Comparison of ENCODE assay signal across 19 cellular contexts in genomic region chr12:52061470-52062166, GRCh38. TPM values are rescaled to one million over a fixed set of nuclear protein-coding genes. Genes with fewer than 3 reads are reported as not detected.
A peak's percentile ranks its signal among the peaks of the same experiment; 100 is the strongest.
DNase-seq lines count a peak whose midpoint lies in the region; ATAC-seq and TF ChIP-seq lines count a peak whose summit lies in the region.
"Had no signal": no experiment of that assay in that cellular context is flagged by ENCODE, and none has a peak within 500 bp of the region (broad histone marks: within the 10 kb centered on the region; RNA-seq: fewer than 3 reads in every experiment).

No MANE protein-coding gene starts in this region.

- no peak overlapping the region for H3K18ac ChIP-seq in IMR-90 (ENCODE audit: low read depth, low read length)

- H4K8ac ChIP-seq in IMR-90 (ENCODE audit: low read depth in 2 of 2, low read length in 2 of 2) = no peak overlapping the region

- dilution Hi-C loops in IMR-90 (cut with HindIII; ENCODE audit: low sequenced_read_pairs, unreplicated experiment) = no loop called here

- TF ChIP-seq CTCF in IMR-90 (conservative IDR thresholded peaks at IDR 0.05; ENCODE audit: low read depth, low read length) = no peak

- no peak for TF ChIP-seq RAD21 in IMR-90 (IDR thresholded peaks at IDR 0.05; ENCODE audit: low read length)

- no peak overlapping the region for H3K4me3 ChIP-seq in IMR-90 (ENCODE audit: insufficient read depth, low read depth, low read length)
- no peak overlapping the region for H3K4me3 ChIP-seq in mesodermal cell (ENCODE audit: extremely low read depth, insufficient read depth, low read length, poor library complexity, severe bottlenecking)
- H3K4me3 ChIP-seq: PC-9, spleen had no signal

- H2BK120ac ChIP-seq in IMR-90 (ENCODE audit: low read depth, low read length) = no peak overlapping the region

- no peak overlapping the region for H4K5ac ChIP-seq in IMR-90 (ENCODE audit: low read depth, low read length)

- DNase-seq in IMR-90 = no peak
- DNase-seq in substantia nigra (lab: John Stamatoyannopoulos, UW) = peak; percentile 56 to 96 (median 87)
- DNase-seq in T-helper 2 cell = no peak
- DNase-seq in DMS53 (lab: John Stamatoyannopoulos, UW) = no peak
- DNase-seq: activated CD4-positive, alpha-beta T cell treated with anti-CD3 and anti-CD28 coated beads, Interleukin-2, amount 10 ng/mL, durations not matched to agents 24 days and 14 days; activated naive CD8-positive, alpha-beta T cell treated with anti-CD3 and anti-CD28 coated beads, Interleukin-2, amount 10 ng/mL, durations not matched to agents 7 days and 5 days; activated T-cell treated with anti-CD3 and anti-CD28 coated beads, Interleukin-2, amount 50 U/mL, for 4 hours; DND-41; NCI-H2081 treated with DMSO at 0.1 percent for 48 hours; NCI-H526; PC-9; spleen; stimulated activated naive CD4-positive, alpha-beta T cell treated with Interleukin-2 at 50 U/mL for 16 hours had no signal

- no peak overlapping the region for H3K4ac ChIP-seq in IMR-90 (ENCODE audit: low read depth, low read length)

- intact Hi-C loops in IMR-90 (cut with micrococcal nuclease) = no loop called here

- no TSS peak for BruUV-seq in IMR-90 (replicated peaks; lab: Mats Ljungman, UMichigan)

- TF ChIP-seq POLR2A in IMR-90 (IDR thresholded peaks at IDR 0.05; ENCODE audit: low read depth, low read length) = peak; percentile 28; the same call in 1 of the 2 replicates

- H3K56ac ChIP-seq in IMR-90 (ENCODE audit: extremely low read depth, insufficient read depth, low read length) = no peak overlapping the region

- H3K79me1 ChIP-seq in IMR-90 (ENCODE audit: low read depth in 1 of 2, low read length in 2 of 2) = peaks cover 0 to 7% of the 10 kb centered on the region in 2 experiments; a peak in 1 of 4 replicates

- H3K23ac ChIP-seq in IMR-90 (ENCODE audit: low read depth, low read length) = no peak overlapping the region

- H3K27ac ChIP-seq in IMR-90 (ENCODE audit: insufficient read depth, low read length) (no peak overlapping the region), cingulate gyrus (ENCODE audit: low read depth, low read length) (peak overlapping the region; percentile 94), mesodermal cell (ENCODE audit: low read depth, low read length, severe bottlenecking) (peak overlapping the region; percentile 79), substantia nigra (ENCODE audit: low read depth, low read length, poor library complexity, severe bottlenecking) (peak overlapping the region; percentile 94)
- H3K27ac ChIP-seq: C4-2B, PC-9 had no signal

- peaks cover 14% of the 10 kb centered on the region for H3K9me1 ChIP-seq in IMR-90 (ENCODE audit: insufficient read depth, low read length)

- H3K4me1 ChIP-seq in IMR-90 (ENCODE audit: control insufficient read depth, insufficient read depth, low read length) (peaks cover 24% of the 10 kb centered on the region), mesodermal cell (ENCODE audit: control insufficient read depth, insufficient read depth, low read length, poor library complexity, severe bottlenecking) (peaks cover 9% of the 10 kb centered on the region)

- POLR2A ChIA-PET in IMR-90 (lab: Charles Lee; ENCODE audit: unreplicated experiment) = no interaction called here

- H3K9me3 ChIP-seq in IMR-90 (ENCODE audit: control insufficient read depth, insufficient read depth, low read length) = no peaks in the 10 kb centered on the region
- H3K9me3 ChIP-seq in mesodermal cell (ENCODE audit: control insufficient read depth, low read length) = no peaks in the 10 kb centered on the region
- H3K9me3 ChIP-seq: SK-N-SH, spleen had no signal

- no peak overlapping the region for H3K14ac ChIP-seq in IMR-90 (replicated peaks; ENCODE audit: low read depth, low read length)

- H2AK9ac ChIP-seq in IMR-90 (replicated peaks; ENCODE audit: low read depth, low read length, poor library complexity) = no peak overlapping the region

- no peak overlapping the region for H4K91ac ChIP-seq in IMR-90 (ENCODE audit: insufficient read depth, low read depth, low read length)

- no peaks in the 10 kb centered on the region for H3K27me3 ChIP-seq in IMR-90 (ENCODE audit: control insufficient read depth, insufficient read depth, low read length)
- H3K27me3 ChIP-seq: spleen had no signal

- H2AK5ac ChIP-seq in IMR-90 (ENCODE audit: low read depth, low read length) = no peak overlapping the region

- WGBS in IMR-90 (ENCODE audit: extremely low coverage in 2 of 2, insufficient read length in 1 of 2), 2 experiments = 50% methylated on average over 2 of the region's 12 CpGs; no CpG with 5 or more reads in 1 of the 2 experiments
- 62 to 95% methylated on average over 3 to 6 of the region's 12 CpGs for WGBS in mesodermal cell (ENCODE audit: insufficient coverage in 2 of 2), 2 experiments

- H4K20me1 ChIP-seq in IMR-90 (ENCODE audit: insufficient read depth, low read length) = peaks cover 10% of the 10 kb centered on the region

- CTCF ChIA-PET in IMR-90 (lab: Yijun Ruan, JAX) = no interaction called here

- no peak for ATAC-seq in IMR-90 (ENCODE audit: low read depth)
- no peak for ATAC-seq in GM21526 (IDR thresholded peaks at IDR 0.05; ENCODE audit: low FRiP score, unreplicated experiment)
- ATAC-seq: activated T-cell treated with anti-CD3 and anti-CD28 coated beads, Interleukin-2, amount 50 U/mL, for 4 hours had no signal

- no peak overlapping the region for H2AFZ ChIP-seq in IMR-90 (replicated peaks; ENCODE audit: low read length, poor library complexity)
- H2AFZ ChIP-seq: PC-9 had no signal

- H3K36me3 ChIP-seq in IMR-90 (ENCODE audit: control insufficient read depth, insufficient read depth, low read length) (peaks cover 25% of the 10 kb centered on the region), mesodermal cell (ENCODE audit: control insufficient read depth, insufficient read depth, low read length) (peaks cover 29% of the 10 kb centered on the region)

- in situ Hi-C loops in IMR-90 (cut with MboI; ENCODE audit: low sequenced_read_pairs) = no loop called here

- no peak overlapping the region for H2BK5ac ChIP-seq in IMR-90 (ENCODE audit: low read depth, low read length, poor library complexity, severe bottlenecking)

- no peak overlapping the region for H3K9ac ChIP-seq in IMR-90 (ENCODE audit: low read depth, low read length)
- H3K9ac ChIP-seq: SK-N-SH had no signal

- H3K4me2 ChIP-seq in IMR-90 (ENCODE audit: low read depth, low read length) = no peak overlapping the region
- H3K4me2 ChIP-seq: PC-9, SK-N-SH had no signal

- no peak overlapping the region for H2BK20ac ChIP-seq in IMR-90 (ENCODE audit: low read depth, low read length)

- H2BK15ac ChIP-seq in IMR-90 (ENCODE audit: low read depth, low read length) = no peak overlapping the region

TF ChIP-seq in IMR-90, 13 proteins besides CTCF, POLR2A, EP300 and RAD21 (continues in another document):
- TF ChIP-seq RCOR1 (IDR thresholded peaks at IDR 0.05; ENCODE audit: insufficient replicate concordance, low read length) (no peak), RFX5 (IDR thresholded peaks at IDR 0.05; ENCODE audit: low read depth, low read length) (no peak), CEBPB (IDR thresholded peaks at IDR 0.05; ENCODE audit: low read depth, low read length) (no peak), ELK1 (IDR thresholded peaks at IDR 0.05; ENCODE audit: borderline replicate concordance, low read depth, low read length) (no peak), NFE2L2 (IDR thresholded peaks at IDR 0.05; ENCODE audit: low read depth, low read length) (no peak), FOS (IDR thresholded peaks at IDR 0.05; ENCODE audit: low read depth, low read length) (no peak), CHD1 (IDR thresholded peaks at IDR 0.05; ENCODE audit: low read depth, low read length) (no peak), USF2 (IDR thresholded peaks at IDR 0.05; ENCODE audit: low read depth, low read length) (no peak), MXI1 (IDR thresholded peaks at IDR 0.05; ENCODE audit: borderline replicate concordance, low read depth, low read length) (no peak)

RNA-seq across cellular contexts. Expression of gene ATG101, which starts 8.2 kb away (rescaled TPM):
- 158 and 167 TPM in 2 replicates for total RNA-seq in IMR-90 (2012; rRNA removed)
- 93.9 and 113 TPM in 2 replicates for polyA plus RNA-seq in IMR-90 (2012; rRNA removed)
- polyA plus RNA-seq in IMR-90 (2012; cell fraction: cytosol; rRNA removed) = 181 and 193 TPM in 2 replicates
- 267 and 321 TPM in 2 replicates for polyA plus RNA-seq in IMR-90 (2012; cell fraction: nucleus; rRNA removed; ENCODE audit: low replicate concordance)
- polyA plus RNA-seq in mesodermal cell (2013, experiment 1 of 2) = 27.0 TPM
- 19.6 TPM for polyA plus RNA-seq in mesodermal cell (2013, experiment 2 of 2)

RNA-seq across cellular contexts. Expression of gene NR4A1, which starts 10.4 kb away (rescaled TPM):
- 6.6 and 23.1 TPM in 2 replicates for total RNA-seq in IMR-90 (2012; rRNA removed)
- 34.1 and 120 TPM in 2 replicates for polyA plus RNA-seq in IMR-90 (2012; rRNA removed)
- 127 and 458 TPM in 2 replicates for polyA plus RNA-seq in IMR-90 (2012; cell fraction: cytosol; rRNA removed)
- 1,801 and 2,637 TPM in 2 replicates for polyA plus RNA-seq in IMR-90 (2012; cell fraction: nucleus; rRNA removed; ENCODE audit: low replicate concordance)
- 22.2 TPM for polyA plus RNA-seq in mesodermal cell (2013, experiment 1 of 2)
- 21.0 TPM for polyA plus RNA-seq in mesodermal cell (2013, experiment 2 of 2)

RNA-seq across cellular contexts. Expression of gene SMIM41, which starts 17.9 kb away (rescaled TPM):
- total RNA-seq in IMR-90 (2012; rRNA removed) = not detected in 2 replicates
- not detected in 2 replicates for polyA plus RNA-seq in IMR-90 (2012; rRNA removed)
- polyA plus RNA-seq in IMR-90 (2012; cell fraction: cytosol; rRNA removed) = 0.04 and 0.17 TPM in 2 replicates
- polyA plus RNA-seq in IMR-90 (2012; cell fraction: nucleus; rRNA removed; ENCODE audit: low replicate concordance) = 0.14 and 0.45 TPM in 2 replicates
- polyA plus RNA-seq in mesodermal cell (2013, experiment 1 of 2) = not detected
- not detected for polyA plus RNA-seq in mesodermal cell (2013, experiment 2 of 2)
- total RNA-seq: activated naive CD8-positive, alpha-beta T cell treated with anti-CD3 and anti-CD28 coated beads, Interleukin-2, amount 10 ng/mL, durations not matched to agents 7 days and 5 days; activated T-cell treated with anti-CD3 and anti-CD28 coated beads, Interleukin-2, amount 50 U/mL, for 4 hours; MCF 10A; PC-9 had no signal
- polyA plus RNA-seq: SK-N-SH had no signal

RNA-seq across cellular contexts. Expression of gene TAMALIN, which starts 54.9 kb away (rescaled TPM):
- 2.5 and 2.7 TPM in 2 replicates for total RNA-seq in IMR-90 (2012; rRNA removed)
- 5.3 and 5.9 TPM in 2 replicates for polyA plus RNA-seq in IMR-90 (2012; rRNA removed)
- 6.4 and 9.7 TPM in 2 replicates for polyA plus RNA-seq in IMR-90 (2012; cell fraction: cytosol; rRNA removed)
- polyA plus RNA-seq in IMR-90 (2012; cell fraction: nucleus; rRNA removed; ENCODE audit: low replicate concordance) = 20.2 and 22.8 TPM in 2 replicates
- polyA plus RNA-seq in mesodermal cell (2013, experiment 1 of 2) = 25.9 TPM
- polyA plus RNA-seq in mesodermal cell (2013, experiment 2 of 2) = 16.1 TPM
- total RNA-seq: MCF 10A, PC-9 had no signal

Comparison
In these comparisons a context has a peak if more than half of its experiments do, and no peak if none do; other contexts are left out.
1. DNase-seq: peak in substantia nigra (49 of 49); none in IMR-90 (single experiment), T-helper 2 cell (0 of 5) and DMS53 (single experiment).